In genomic region chr6:149608381-149608982, GRCh38 we compare ENCODE assay signal across 2 cellular contexts.
TF ChIP-seq lines count a peak whose summit lies in the region.

No MANE protein-coding gene starts in this region.

TF ChIP-seq in HCT116, 20 proteins besides CTCF, POLR2A, EP300 and RAD21:
- no peak for TF ChIP-seq ZFX (IDR thresholded peaks at IDR 0.05)
- no peak for TF ChIP-seq ZBTB33 (IDR thresholded peaks at IDR 0.05; ENCODE audit: extremely low read depth, insufficient replicate concordance, low read length)
- TF ChIP-seq SRF (IDR thresholded peaks at IDR 0.05; ENCODE audit: low read depth), result no peak
- TF ChIP-seq ELF1 (IDR thresholded peaks at IDR 0.05; ENCODE audit: borderline replicate concordance, low read depth), result no peak
- no peak for TF ChIP-seq YY1 (IDR thresholded peaks at IDR 0.05; ENCODE audit: extremely low read depth, insufficient replicate concordance, low read depth, low read length)
- TF ChIP-seq SIN3A (IDR thresholded peaks at IDR 0.05; ENCODE audit: low read depth), result no peak
- no peak for TF ChIP-seq CBX3 (IDR thresholded peaks at IDR 0.05; ENCODE audit: low read depth)
- TF ChIP-seq FOSL1 (IDR thresholded peaks at IDR 0.05; ENCODE audit: low read depth), result no peak
- TF ChIP-seq EGR1 (IDR thresholded peaks at IDR 0.05; ENCODE audit: low read depth), result no peak
- no peak for TF ChIP-seq TCF7L2 (IDR thresholded peaks at IDR 0.05; ENCODE audit: borderline replicate concordance, extremely low read depth, insufficient read depth, insufficient read length)
- TF ChIP-seq ZNF274 (IDR thresholded peaks at IDR 0.05; ENCODE audit: low read depth, low read length), result no peak
- TF ChIP-seq REST (IDR thresholded peaks at IDR 0.05; ENCODE audit: low read depth), result no peak
- no peak for TF ChIP-seq EZH2 (IDR thresholded peaks at IDR 0.05)
- TF ChIP-seq EZH2phosphoT487 (IDR thresholded peaks at IDR 0.05; ENCODE audit: borderline replicate concordance), result no peak

TF ChIP-seq in WTC11, 78 proteins besides CTCF, POLR2A, EP300 and RAD21:
- no peak for TF ChIP-seq ZBTB43 (CRISPR knock-in tag; IDR thresholded peaks at IDR 0.05)
- TF ChIP-seq GABPB1 (CRISPR knock-in tag; IDR thresholded peaks at IDR 0.05), result no peak
- no peak for TF ChIP-seq HMGXB4 (CRISPR knock-in tag; IDR thresholded peaks at IDR 0.05)
- no peak for TF ChIP-seq CDX4 (CRISPR knock-in tag; IDR thresholded peaks at IDR 0.05; ENCODE audit: borderline replicate concordance)
- TF ChIP-seq TCF7 (CRISPR knock-in tag; IDR thresholded peaks at IDR 0.05; ENCODE audit: low read depth), result no peak
- no peak for TF ChIP-seq EMX1 (CRISPR knock-in tag; IDR thresholded peaks at IDR 0.05)
- TF ChIP-seq IRF2 (CRISPR knock-in tag; IDR thresholded peaks at IDR 0.05; ENCODE audit: borderline replicate concordance, low read depth), result no peak
- TF ChIP-seq ZNF281 (CRISPR knock-in tag; IDR thresholded peaks at IDR 0.05), result no peak
- no peak for TF ChIP-seq SP1 (CRISPR knock-in tag; conservative IDR thresholded peaks at IDR 0.05)
- no peak for TF ChIP-seq RORB (CRISPR knock-in tag; IDR thresholded peaks at IDR 0.05)
- no peak for TF ChIP-seq ZNF425 (CRISPR knock-in tag; conservative IDR thresholded peaks at IDR 0.05)
- TF ChIP-seq FOXK1 (CRISPR knock-in tag; IDR thresholded peaks at IDR 0.05), result no peak
